Comparison of ENCODE assay signal across 8 cellular contexts in the genomic region with DNA sequence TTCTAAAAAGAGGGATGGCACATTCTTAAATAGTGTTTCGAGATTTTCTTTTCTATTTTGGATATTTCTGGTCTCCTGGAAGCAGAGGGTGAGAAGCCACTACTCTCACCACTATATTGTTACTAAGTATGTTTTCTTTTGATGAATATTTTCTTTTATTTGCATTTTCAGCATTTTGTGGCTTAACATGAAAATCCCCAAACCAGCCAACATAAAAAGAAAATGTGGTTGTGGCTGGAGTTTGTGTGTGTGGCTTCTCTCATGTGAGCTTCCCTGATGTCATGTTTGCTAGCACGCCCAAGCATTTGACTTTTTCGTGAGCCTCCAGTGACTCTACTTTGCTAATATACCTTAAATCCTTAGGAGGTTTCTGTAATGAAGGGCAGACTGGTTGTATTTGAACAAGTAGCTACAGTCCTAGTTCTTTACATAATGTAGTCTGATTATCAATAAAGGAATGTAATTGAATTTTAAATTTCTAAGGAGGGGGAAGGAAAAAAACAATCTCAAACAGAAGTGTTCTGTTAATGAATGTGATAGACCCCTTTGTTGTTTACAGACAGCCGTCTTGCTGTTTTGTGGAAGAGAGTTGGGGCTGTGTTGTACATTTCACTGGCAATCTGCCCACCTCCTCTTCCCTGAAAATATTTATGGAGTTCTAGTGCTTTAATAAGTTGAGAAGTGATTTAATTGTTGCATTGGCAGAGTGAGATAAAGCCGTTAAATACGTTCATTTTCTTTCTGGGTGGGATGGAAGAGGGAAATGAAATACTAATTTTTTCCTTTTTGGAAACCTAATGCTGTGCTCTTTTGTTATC.
DNase-seq lines count a peak whose midpoint lies in the region; ATAC-seq and TF ChIP-seq lines count a peak whose summit lies in the region.

No MANE protein-coding gene starts in this region.

- POLR2A ChIA-PET in SK-N-SH (lab: Yijun Ruan, JAX), result no interaction called here

- peak in 1 of 2 donors; percentile 16 for DNase-seq in activated naive CD4-positive, alpha-beta T cell treated with anti-CD3 and anti-CD28 coated beads, Interleukin-2, amount 50 U/mL, for 72 hours (ENCODE audit: low spot score in 2 of 2)
- DNase-seq in NCI-H1092 treated with DMSO at 0.1 percent for 48 hours (lab: John Stamatoyannopoulos, UW) (no peak), NCI-H446 (lab: John Stamatoyannopoulos, UW) (no peak), SK-N-SH (no peak), ecto neural progenitor cell (ENCODE audit: low spot score) (no peak)

- no peak overlapping the region for H3K27ac Mint-ChIP-seq in activated naive CD4-positive, alpha-beta T cell treated with anti-CD3 and anti-CD28 coated beads, Interleukin-2, amount 50 U/mL, for 72 hours

- H3K4me1 ChIP-seq in SK-N-SH (ENCODE audit: control insufficient read depth in 1 of 2, insufficient read depth in 2 of 2, low read depth in 1 of 2, low read length in 1 of 2), result peaks cover 0 to 12% of the 10 kb centered on the region in 2 experiments; a peak in 2 of 4 replicates

- no peaks in the 10 kb centered on the region for H4K20me1 ChIP-seq in SK-N-SH (ENCODE audit: insufficient read depth)

- H3K27ac ChIP-seq in SK-N-SH (ENCODE audit: low read depth in 2 of 2, low read length in 1 of 2), result peak overlapping the region in 1 of 2 experiments; percentile 67; a peak in 2 of 4 replicates

- TF ChIP-seq CTCF in SK-N-SH (IDR thresholded peaks at IDR 0.05), result no peak

- no peak overlapping the region for H2AFZ ChIP-seq in SK-N-SH (ENCODE audit: low read depth)

- 84% methylated on average over 6 of the region's 6 CpGs for WGBS in SK-N-SH (ENCODE audit: low lambda C conversion rate)

- CTCF ChIA-PET in SK-N-SH (lab: Yijun Ruan, JAX), result interaction anchor here (1.0 to 3.6 kb wide), 4 partner anchors 11 to 138 kb away, joined by 3 to 19 read pairs (median 4); no protein-coding TSS in a partner anchor

- TF ChIP-seq RAD21 in SK-N-SH (IDR thresholded peaks at IDR 0.05; ENCODE audit: low read length), result no peak

- H3K4me3 ChIP-seq in SK-N-SH (ENCODE audit: low read depth in 2 of 2, low read length in 1 of 2), result no peak overlapping the region

- H3K9me3 Mint-ChIP-seq in activated naive CD4-positive, alpha-beta T cell treated with anti-CD3 and anti-CD28 coated beads, Interleukin-2, amount 50 U/mL, for 72 hours, result no peaks in the 10 kb centered on the region

- peaks cover 0 to 9% of the 10 kb centered on the region in 2 donors for H3K36me3 Mint-ChIP-seq in activated naive CD4-positive, alpha-beta T cell treated with anti-CD3 and anti-CD28 coated beads, Interleukin-2, amount 50 U/mL, for 72 hours

- H3K9ac ChIP-seq in SK-N-SH, result no peak overlapping the region

- peaks cover under 1% of the 10 kb centered on the region for H3F3A ChIP-seq in SK-N-SH (replicated peaks; ENCODE audit: insufficient read depth)

- H3K9me2 ChIP-seq in SK-N-SH, result no peaks in the 10 kb centered on the region

- no peak for TF ChIP-seq EP300 in SK-N-SH (IDR thresholded peaks at IDR 0.05; ENCODE audit: borderline replicate concordance in 1 of 2, low read depth in 1 of 2, low read length in 1 of 2)

- no peak overlapping the region for H3K4me2 ChIP-seq in SK-N-SH

- H3K79me2 ChIP-seq in SK-N-SH (ENCODE audit: insufficient read depth), result no peaks in the 10 kb centered on the region; the same call in 1 of the 2 replicates

- peak; percentile 87 for ATAC-seq in GM18498 (IDR thresholded peaks at IDR 0.05; ENCODE audit: unreplicated experiment)
- peak; percentile 85 for ATAC-seq in GM19351 (IDR thresholded peaks at IDR 0.05; ENCODE audit: unreplicated experiment)
- peak; percentile 63 for ATAC-seq in HG03025 (IDR thresholded peaks at IDR 0.05; ENCODE audit: low FRiP score, unreplicated experiment)
- peak; percentile 31 to 75 for ATAC-seq in activated naive CD4-positive, alpha-beta T cell treated with anti-CD3 and anti-CD28 coated beads, Interleukin-2, amount 50 U/mL, for 72 hours

- no peaks in the 10 kb centered on the region for H3K27me3 ChIP-seq in SK-N-SH (ENCODE audit: insufficient read depth)

- H3K9me3 ChIP-seq in SK-N-SH, result no peaks in the 10 kb centered on the region

- H3K36me3 ChIP-seq in SK-N-SH (replicated peaks in 1 of 2; ENCODE audit: control insufficient read depth in 1 of 2, insufficient read depth in 2 of 2, low read length in 1 of 2), result peaks cover 13 to 25% of the 10 kb centered on the region in 2 experiments

TF ChIP-seq in SK-N-SH, 30 proteins besides CTCF, POLR2A, EP300 and RAD21:
- TF ChIP-seq RCOR1 (IDR thresholded peaks at IDR 0.05; ENCODE audit: low read length) (no peak), TEAD4 (IDR thresholded peaks at IDR 0.05; ENCODE audit: borderline replicate concordance, insufficient read depth) (no peak), SMC3 (IDR thresholded peaks at IDR 0.05; ENCODE audit: low read depth, low read length) (no peak), CHD2 (IDR thresholded peaks at IDR 0.05; ENCODE audit: low read length, partially characterized antibody) (no peak), RXRA (IDR thresholded peaks at IDR 0.05; ENCODE audit: borderline replicate concordance, low read depth) (no peak), FOXM1 (IDR thresholded peaks at IDR 0.05; ENCODE audit: low read depth) (no peak), FOSL2 (IDR thresholded peaks at IDR 0.05; ENCODE audit: borderline replicate concordance, low read depth) (no peak), NFIC (IDR thresholded peaks at IDR 0.05; ENCODE audit: borderline replicate concordance) (no peak), GABPA (IDR thresholded peaks at IDR 0.05; ENCODE audit: low read depth) (no peak), RFX5 (IDR thresholded peaks at IDR 0.05; ENCODE audit: low read length) (no peak), ELF1 (IDR thresholded peaks at IDR 0.05) (no peak), SIN3A (IDR thresholded peaks at IDR 0.05; ENCODE audit: borderline replicate concordance, low read depth, low read length) (no peak), POLR2AphosphoS5 (IDR thresholded peaks at IDR 0.05; ENCODE audit: low read depth, low read length) (no peak), MXI1 (IDR thresholded peaks at IDR 0.05; ENCODE audit: low read depth, low read length) (no peak), TCF12 (IDR thresholded peaks at IDR 0.05) (no peak), ZBTB33 (IDR thresholded peaks at IDR 0.05; ENCODE audit: borderline replicate concordance, low read depth) (no peak)
- TF ChIP-seq, protein P1, sequence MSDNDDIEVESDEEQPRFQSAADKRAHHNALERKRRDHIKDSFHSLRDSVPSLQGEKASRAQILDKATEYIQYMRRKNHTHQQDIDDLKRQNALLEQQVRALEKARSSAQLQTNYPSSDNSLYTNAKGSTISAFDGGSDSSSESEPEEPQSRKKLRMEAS (IDR thresholded peaks at IDR 0.05; ENCODE audit: low read depth), result no peak
- TF ChIP-seq, protein P2, sequence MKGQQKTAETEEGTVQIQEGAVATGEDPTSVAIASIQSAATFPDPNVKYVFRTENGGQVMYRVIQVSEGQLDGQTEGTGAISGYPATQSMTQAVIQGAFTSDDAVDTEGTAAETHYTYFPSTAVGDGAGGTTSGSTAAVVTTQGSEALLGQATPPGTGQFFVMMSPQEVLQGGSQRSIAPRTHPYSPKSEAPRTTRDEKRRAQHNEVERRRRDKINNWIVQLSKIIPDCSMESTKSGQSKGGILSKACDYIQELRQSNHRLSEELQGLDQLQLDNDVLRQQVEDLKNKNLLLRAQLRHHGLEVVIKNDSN (IDR thresholded peaks at IDR 0.05; ENCODE audit: borderline replicate concordance, low read depth), result no peak
- TF ChIP-seq, protein P3, sequence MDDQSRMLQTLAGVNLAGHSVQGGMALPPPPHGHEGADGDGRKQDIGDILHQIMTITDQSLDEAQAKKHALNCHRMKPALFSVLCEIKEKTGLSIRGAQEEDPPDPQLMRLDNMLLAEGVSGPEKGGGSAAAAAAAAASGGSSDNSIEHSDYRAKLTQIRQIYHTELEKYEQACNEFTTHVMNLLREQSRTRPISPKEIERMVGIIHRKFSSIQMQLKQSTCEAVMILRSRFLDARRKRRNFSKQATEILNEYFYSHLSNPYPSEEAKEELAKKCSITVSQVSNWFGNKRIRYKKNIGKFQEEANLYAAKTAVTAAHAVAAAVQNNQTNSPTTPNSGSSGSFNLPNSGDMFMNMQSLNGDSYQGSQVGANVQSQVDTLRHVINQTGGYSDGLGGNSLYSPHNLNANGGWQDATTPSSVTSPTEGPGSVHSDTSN (IDR thresholded peaks at IDR 0.05), result no peak
